Comparison of ENCODE assay signal across 1 cellular context in genomic region chr5:179234563-179235135, GRCh38.
TF ChIP-seq lines count a peak whose summit lies in the region.

No MANE protein-coding gene starts in this region.

TF ChIP-seq in WTC11, 78 proteins besides CTCF, POLR2A, EP300 and RAD21 (continued from another document):
- TF ChIP-seq, protein P1, sequence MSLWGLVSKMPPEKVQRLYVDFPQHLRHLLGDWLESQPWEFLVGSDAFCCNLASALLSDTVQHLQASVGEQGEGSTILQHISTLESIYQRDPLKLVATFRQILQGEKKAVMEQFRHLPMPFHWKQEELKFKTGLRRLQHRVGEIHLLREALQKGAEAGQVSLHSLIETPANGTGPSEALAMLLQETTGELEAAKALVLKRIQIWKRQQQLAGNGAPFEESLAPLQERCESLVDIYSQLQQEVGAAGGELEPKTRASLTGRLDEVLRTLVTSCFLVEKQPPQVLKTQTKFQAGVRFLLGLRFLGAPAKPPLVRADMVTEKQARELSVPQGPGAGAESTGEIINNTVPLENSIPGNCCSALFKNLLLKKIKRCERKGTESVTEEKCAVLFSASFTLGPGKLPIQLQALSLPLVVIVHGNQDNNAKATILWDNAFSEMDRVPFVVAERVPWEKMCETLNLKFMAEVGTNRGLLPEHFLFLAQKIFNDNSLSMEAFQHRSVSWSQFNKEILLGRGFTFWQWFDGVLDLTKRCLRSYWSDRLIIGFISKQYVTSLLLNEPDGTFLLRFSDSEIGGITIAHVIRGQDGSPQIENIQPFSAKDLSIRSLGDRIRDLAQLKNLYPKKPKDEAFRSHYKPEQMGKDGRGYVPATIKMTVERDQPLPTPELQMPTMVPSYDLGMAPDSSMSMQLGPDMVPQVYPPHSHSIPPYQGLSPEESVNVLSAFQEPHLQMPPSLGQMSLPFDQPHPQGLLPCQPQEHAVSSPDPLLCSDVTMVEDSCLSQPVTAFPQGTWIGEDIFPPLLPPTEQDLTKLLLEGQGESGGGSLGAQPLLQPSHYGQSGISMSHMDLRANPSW (CRISPR knock-in tag; conservative IDR thresholded peaks at IDR 0.05; ENCODE audit: low read depth), result no peak
- no peak for TF ChIP-seq E2F4 (CRISPR knock-in tag; IDR thresholded peaks at IDR 0.05; ENCODE audit: borderline replicate concordance, low read depth)
- TF ChIP-seq FOXP1 (CRISPR knock-in tag; IDR thresholded peaks at IDR 0.05; ENCODE audit: borderline replicate concordance), result no peak
- TF ChIP-seq IRF2 (CRISPR knock-in tag; IDR thresholded peaks at IDR 0.05; ENCODE audit: borderline replicate concordance, low read depth), result no peak
- TF ChIP-seq, protein P2, sequence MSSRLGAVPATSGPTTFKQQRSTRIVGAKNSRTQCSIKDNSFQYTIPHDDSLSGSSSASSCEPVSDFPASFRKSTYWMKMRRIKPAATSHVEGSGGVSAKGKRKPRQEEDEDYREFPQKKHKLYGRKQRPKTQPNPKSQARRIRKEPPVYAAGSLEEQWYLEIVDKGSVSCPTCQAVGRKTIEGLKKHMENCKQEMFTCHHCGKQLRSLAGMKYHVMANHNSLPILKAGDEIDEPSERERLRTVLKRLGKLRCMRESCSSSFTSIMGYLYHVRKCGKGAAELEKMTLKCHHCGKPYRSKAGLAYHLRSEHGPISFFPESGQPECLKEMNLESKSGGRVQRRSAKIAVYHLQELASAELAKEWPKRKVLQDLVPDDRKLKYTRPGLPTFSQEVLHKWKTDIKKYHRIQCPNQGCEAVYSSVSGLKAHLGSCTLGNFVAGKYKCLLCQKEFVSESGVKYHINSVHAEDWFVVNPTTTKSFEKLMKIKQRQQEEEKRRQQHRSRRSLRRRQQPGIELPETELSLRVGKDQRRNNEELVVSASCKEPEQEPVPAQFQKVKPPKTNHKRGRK (CRISPR knock-in tag; IDR thresholded peaks at IDR 0.05; ENCODE audit: borderline replicate concordance), result no peak
- no peak for TF ChIP-seq ZNF423 (CRISPR knock-in tag; IDR thresholded peaks at IDR 0.05)
